Comparison of ENCODE assay signal across 11 cellular contexts in the genomic region with DNA sequence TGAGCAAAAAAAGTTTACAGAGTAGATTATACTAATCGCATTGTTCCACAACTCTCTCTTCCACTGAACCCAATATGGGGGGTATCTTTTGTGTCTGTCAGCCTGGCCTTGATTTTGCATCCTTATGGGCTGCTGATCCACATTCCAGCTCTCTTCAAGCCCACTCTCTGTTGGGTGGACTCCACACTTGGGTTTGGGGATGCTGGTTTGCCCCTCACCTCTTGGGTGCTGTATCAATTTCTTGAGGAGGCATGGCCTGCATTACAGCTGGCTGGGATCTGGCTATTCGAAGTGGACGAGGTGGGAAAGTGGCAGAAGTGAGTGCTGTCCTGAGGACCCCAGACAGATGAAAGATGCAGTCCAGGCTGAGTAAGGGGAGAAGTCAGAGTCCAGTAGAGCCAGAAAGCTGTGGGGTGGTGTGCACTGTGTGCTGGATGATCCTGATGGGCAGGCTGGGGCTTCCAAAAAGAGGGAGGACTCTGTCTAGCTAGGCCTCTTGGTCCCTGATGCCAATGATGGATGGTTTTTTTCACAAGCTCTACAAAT.
DNase-seq lines count a peak whose midpoint lies in the region; ATAC-seq lines count a peak whose summit lies in the region.
"Had no signal": no experiment of that assay in that cellular context is flagged by ENCODE, and none has a peak within 500 bp of the region (broad histone marks: within the 10 kb centered on the region; RNA-seq: fewer than 3 reads in every experiment).

No MANE protein-coding gene starts in this region.

- no peak overlapping the region for H3K18ac ChIP-seq in neuronal stem cell (ENCODE audit: low read length)

- peak; percentile 7 for ATAC-seq in esophagus mucosa
- ATAC-seq in HG03460 (IDR thresholded peaks at IDR 0.05; ENCODE audit: unreplicated experiment), result no peak

- no peak overlapping the region for H3K4ac ChIP-seq in neuronal stem cell (ENCODE audit: low read length)

- no peak overlapping the region for H2AK5ac ChIP-seq in neuronal stem cell (ENCODE audit: low read depth, low read length)

- no peaks in the 10 kb centered on the region for H3K36me3 ChIP-seq in neuronal stem cell (replicated peaks in 1 of 2; ENCODE audit: control insufficient read depth in 2 of 2, insufficient read depth in 2 of 2, low read length in 2 of 2)
- H3K36me3 ChIP-seq: tibial nerve had no signal

- H3K27ac ChIP-seq in neuronal stem cell (replicated peaks; ENCODE audit: low read length), result no peak overlapping the region
- H3K27ac ChIP-seq: tibial nerve had no signal

- no peaks in the 10 kb centered on the region for H3K27me3 ChIP-seq in neuronal stem cell (ENCODE audit: control insufficient read depth in 3 of 3, insufficient read depth in 3 of 3, low read depth in 1 of 3, low read length in 3 of 3)
- H3K27me3 ChIP-seq: tibial nerve had no signal

- no peaks in the 10 kb centered on the region for H3K79me1 ChIP-seq in neuronal stem cell (ENCODE audit: low read depth, low read length)

- no peak overlapping the region for H3K4me2 ChIP-seq in neuronal stem cell (ENCODE audit: insufficient read depth, low read length, poor library complexity, severe bottlenecking)

- H2BK120ac ChIP-seq in neuronal stem cell (ENCODE audit: low read depth, low read length), result no peak overlapping the region

- no peak overlapping the region for H2BK15ac ChIP-seq in neuronal stem cell (ENCODE audit: low read length)

- DNase-seq in activated CD8-positive, alpha-beta memory T cell treated with anti-CD3 and anti-CD28 coated beads, Interleukin-2, amount 50 U/mL, for 48 hours, result peak; percentile 29
- DNase-seq in activated CD8-positive, alpha-beta memory T cell treated with anti-CD3 and anti-CD28 coated beads for 24 hours, result no peak
- DNase-seq in neuronal stem cell (ENCODE audit: low spot score) (no peak), ureter (ENCODE audit: low spot score) (peak; percentile 38), D341Med (ENCODE audit: low spot score) (no peak), epidermal melanocyte (ENCODE audit: insufficient read length, low spot score) (no peak)
- DNase-seq: H7, NCI-H748 treated with DMSO at 0.1 percent for 48 hours had no signal

- H3K4me3 ChIP-seq in neuronal stem cell (ENCODE audit: low read length in 2 of 2), result no peak overlapping the region
- H3K4me3 ChIP-seq: tibial nerve had no signal

- peak overlapping the region; percentile 73 for H2AFZ ChIP-seq in neuronal stem cell (ENCODE audit: low read length)

- no peak overlapping the region for H2BK12ac ChIP-seq in neuronal stem cell (ENCODE audit: low read length)

- H2BK5ac ChIP-seq in neuronal stem cell (ENCODE audit: low read length), result no peak overlapping the region

- peaks cover 0 to 2% of the 10 kb centered on the region in 2 donors for H3K4me1 ChIP-seq in neuronal stem cell (ENCODE audit: control insufficient read depth in 2 of 2, insufficient read depth in 1 of 2, low read depth in 1 of 2, low read length in 2 of 2)
- H3K4me1 ChIP-seq: tibial nerve had no signal

- H4K8ac ChIP-seq in neuronal stem cell (ENCODE audit: low read depth, low read length), result no peak overlapping the region

- peaks cover 0 to 2% of the 10 kb centered on the region in 2 donors for H3K9me3 ChIP-seq in neuronal stem cell (replicated peaks in 1 of 2; ENCODE audit: control insufficient read depth in 2 of 2, insufficient read depth in 1 of 2, low read depth in 1 of 2, low read length in 2 of 2)

- H3K9ac ChIP-seq in neuronal stem cell (ENCODE audit: low read depth, low read length, poor library complexity), result no peak overlapping the region

- WGBS in neuronal stem cell (ENCODE audit: extremely low coverage in 2 of 2, insufficient read length in 2 of 2, insufficient replicate concordance in 1 of 2), 2 donors, result no CpG with 5 or more reads among the region's 3 CpGs

- no peak overlapping the region for H4K91ac ChIP-seq in neuronal stem cell (ENCODE audit: low read depth, low read length, poor library complexity)

- no peak overlapping the region for H3K14ac ChIP-seq in neuronal stem cell (ENCODE audit: low read length)

- no peak overlapping the region for H3K23ac ChIP-seq in neuronal stem cell (ENCODE audit: low read depth, low read length, poor library complexity)

Comparison
In these comparisons a context has a peak if more than half of its experiments do, and no peak if none do; other contexts are left out.
1. DNase-seq: peak in activated CD8-positive, alpha-beta memory T cell treated with anti-CD3 and anti-CD28 coated beads, Interleukin-2, amount 50 U/mL, for 48 hours (single experiment) and ureter (single experiment); none in activated CD8-positive, alpha-beta memory T cell treated with anti-CD3 and anti-CD28 coated beads for 24 hours (single experiment), neuronal stem cell (single experiment), D341Med (single experiment) and epidermal melanocyte (single experiment).